14 cellular contexts compared by ENCODE assay signal in the genomic region with DNA sequence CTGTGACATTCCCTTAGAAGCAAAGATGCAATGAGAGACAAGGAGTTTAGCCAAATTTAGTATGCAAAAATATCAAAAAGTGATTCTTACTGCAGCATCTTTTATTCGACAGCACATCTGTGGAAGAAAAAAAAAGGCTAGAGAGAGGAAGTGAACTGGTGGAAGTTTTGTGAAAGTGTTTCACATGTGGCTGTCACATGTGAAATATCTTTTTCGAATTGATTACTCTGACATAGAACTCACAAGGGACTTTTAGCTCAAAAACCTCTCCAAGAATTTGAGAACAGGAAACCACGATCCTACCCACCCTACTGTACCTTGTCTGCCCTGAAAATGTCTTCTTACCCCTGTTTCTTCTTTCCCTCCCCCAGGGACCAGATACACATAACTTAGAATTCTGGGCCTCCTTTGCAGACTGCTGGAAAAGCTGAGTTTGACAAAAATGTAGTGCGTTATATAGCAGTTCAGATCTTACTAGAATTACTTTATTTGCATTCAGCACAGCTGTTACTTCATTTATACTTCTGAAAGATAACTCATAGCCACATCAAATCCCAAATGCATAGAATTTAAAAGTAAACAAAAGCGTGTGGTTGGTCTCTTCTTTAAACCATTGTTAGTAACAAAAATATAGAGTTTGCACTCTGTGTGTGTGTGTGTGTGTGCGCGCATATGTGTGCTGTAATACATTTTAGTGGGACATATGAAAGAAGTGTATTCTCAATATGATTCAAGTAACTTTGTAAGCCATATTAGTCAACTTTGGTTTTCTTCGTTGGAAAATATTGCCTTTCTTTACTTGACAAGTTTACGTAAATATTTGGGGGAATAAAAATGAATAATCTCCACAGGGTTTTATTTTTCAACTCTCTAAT.
DNase-seq lines count a peak whose midpoint lies in the region; ATAC-seq and TF ChIP-seq lines count a peak whose summit lies in the region.
"Had no signal": no experiment of that assay in that cellular context is flagged by ENCODE, and none has a peak within 500 bp of the region (broad histone marks: within the 10 kb centered on the region; RNA-seq: fewer than 3 reads in every experiment).

No MANE protein-coding gene starts in this region.

- H3K9me3 Mint-ChIP-seq in brain = peaks cover 0 to 4% (median 0%) of the 10 kb centered on the region in 5 experiments

- H3K79me2 ChIP-seq in PC-9 (ENCODE audit: low read depth) = no peaks in the 10 kb centered on the region

- no peaks in the 10 kb centered on the region for H3K36me3 ChIP-seq in effector memory CD4-positive, alpha-beta T cell (ENCODE audit: control insufficient read depth, insufficient read depth, low read length)
- H3K36me3 ChIP-seq in PC-9 (ENCODE audit: low read depth) = no peaks in the 10 kb centered on the region
- H3K36me3 ChIP-seq: left lung, WERI-Rb-1 had no signal

- H3K4me2 ChIP-seq in PC-9 = no peak overlapping the region

- CTCF ChIA-PET in PC-9 (lab: Charles Lee) = no interaction called here

- H2AFZ ChIP-seq in PC-9 = no peak overlapping the region

- H3K4me3 ChIP-seq in effector memory CD4-positive, alpha-beta T cell (ENCODE audit: insufficient read depth, low read depth, low read length, poor library complexity, severe bottlenecking) = no peak overlapping the region
- no peak overlapping the region for H3K4me3 ChIP-seq in PC-9
- H3K4me3 ChIP-seq: left lung had no signal

- no peaks in the 10 kb centered on the region for H3K9me3 ChIP-seq in effector memory CD4-positive, alpha-beta T cell (ENCODE audit: control insufficient read depth, low read length)
- H3K9me3 ChIP-seq in PC-9 (ENCODE audit: insufficient read depth, low read depth) = no peaks in the 10 kb centered on the region
- H3K9me3 ChIP-seq: left lung had no signal

- H3K4me1 Mint-ChIP-seq in brain = peaks cover 50% of the 10 kb centered on the region

- DNase-seq in effector memory CD4-positive, alpha-beta T cell = no peak
- DNase-seq in PC-9 (no peak), NCI-H187 (lab: John Stamatoyannopoulos, UW) (no peak), NCI-H2196 (lab: John Stamatoyannopoulos, UW; ENCODE audit: unreplicated experiment) (no peak)
- DNase-seq: activated effector memory CD4-positive, alpha-beta T cell treated with Interleukin-2 at 50 U/mL for 16 hours; cerebellar nuclear complex; NCI-H1694 treated with DMSO at 0.1 percent for 48 hours; occipital lobe; WERI-Rb-1 had no signal

- H3K9me2 ChIP-seq in PC-9 (ENCODE audit: insufficient read depth) = no peaks in the 10 kb centered on the region

- no peak for TF ChIP-seq CTCF in brain (conservative IDR thresholded peaks at IDR 0.05)
- TF ChIP-seq CTCF in PC-9 (conservative IDR thresholded peaks at IDR 0.05) = no peak

- POLR2A ChIA-PET in PC-9 (lab: Charles Lee; ENCODE audit: unreplicated experiment) = no interaction called here

- peaks cover 28% of the 10 kb centered on the region for H3K36me3 Mint-ChIP-seq in brain

- no peaks in the 10 kb centered on the region for H3K27me3 Mint-ChIP-seq in brain

- BruUV-seq in PC-9 (replicated peaks; lab: Mats Ljungman, UMichigan) = no TSS peak

- H3K27ac Mint-ChIP-seq in brain = peak overlapping the region in 3 of 5 experiments; percentile 54 to 90 (median 71)

- H3K27ac ChIP-seq in effector memory CD4-positive, alpha-beta T cell (ENCODE audit: insufficient read depth, low read length, poor library complexity, severe bottlenecking) = no peak overlapping the region
- H3K27ac ChIP-seq in PC-9 = no peak overlapping the region
- H3K27ac ChIP-seq: left lung, WERI-Rb-1 had no signal

- no peaks in the 10 kb centered on the region for H3K27me3 ChIP-seq in effector memory CD4-positive, alpha-beta T cell (replicated peaks; ENCODE audit: control insufficient read depth, insufficient read depth, low read length, poor library complexity, severe bottlenecking)
- no peaks in the 10 kb centered on the region for H3K27me3 ChIP-seq in PC-9 (ENCODE audit: insufficient read depth, low read depth)
- H3K27me3 ChIP-seq: left lung had no signal

- H3K4me1 ChIP-seq in effector memory CD4-positive, alpha-beta T cell (ENCODE audit: control insufficient read depth, insufficient read depth, low read length, poor library complexity, severe bottlenecking) = no peaks in the 10 kb centered on the region
- H3K4me1 ChIP-seq in PC-9 (replicated peaks; ENCODE audit: insufficient read depth) = no peaks in the 10 kb centered on the region
- H3K4me1 ChIP-seq: left lung had no signal

- H3F3A ChIP-seq in PC-9 (ENCODE audit: insufficient read depth, low read depth) = no peaks in the 10 kb centered on the region

- ATAC-seq in GM18508 (IDR thresholded peaks at IDR 0.05; ENCODE audit: insufficient read depth, unreplicated experiment) = peak; percentile 67
- peak; percentile 81 for ATAC-seq in GM21447 (IDR thresholded peaks at IDR 0.05; ENCODE audit: unreplicated experiment)
- ATAC-seq in HG03108 (IDR thresholded peaks at IDR 0.05; ENCODE audit: unreplicated experiment) = peak; percentile 90
- ATAC-seq: left lung had no signal

- intact Hi-C loops in PC-9 (cut with micrococcal nuclease; ENCODE audit: unreplicated experiment) = no loop called here

- no peaks in the 10 kb centered on the region for H4K20me1 ChIP-seq in PC-9 (ENCODE audit: insufficient read depth)

- H3K4me3 Mint-ChIP-seq in brain = no peak overlapping the region
